8 cellular contexts compared by ENCODE assay signal in the genomic region with DNA sequence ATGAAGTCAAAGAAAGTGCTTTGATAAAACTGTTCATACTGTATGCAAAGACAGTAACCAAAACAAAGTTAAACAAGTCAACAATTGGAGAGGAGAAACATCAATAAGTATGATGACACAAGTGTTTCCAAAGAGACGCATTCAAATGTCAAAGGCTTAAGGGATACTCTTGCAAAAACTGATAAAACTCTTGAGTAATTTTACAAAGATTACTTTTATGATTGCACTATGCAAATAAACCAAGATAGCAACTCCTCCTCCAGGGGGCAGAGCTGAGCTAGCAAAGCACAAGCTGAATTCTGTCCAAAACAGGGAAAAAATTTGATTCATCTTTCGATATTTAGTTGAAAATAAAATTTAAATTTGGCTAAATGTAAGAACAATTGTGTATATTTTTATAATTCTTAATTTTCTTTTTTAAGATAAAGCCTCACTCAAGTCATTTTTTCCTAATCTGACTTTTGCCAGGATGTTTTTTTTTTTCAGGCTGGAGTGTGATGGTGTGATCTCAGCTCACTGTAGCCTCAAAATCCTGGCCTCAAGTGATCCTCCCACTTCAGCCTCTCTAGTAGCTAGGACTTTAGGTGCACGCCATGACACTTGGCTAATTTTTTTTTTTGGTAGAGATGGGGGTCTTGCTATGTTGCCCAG.
A peak's percentile ranks its signal among the peaks of the same experiment; 100 is the strongest.
DNase-seq lines count a peak whose midpoint lies in the region; ATAC-seq, FAIRE-seq and TF ChIP-seq lines count a peak whose summit lies in the region.

No MANE protein-coding gene starts in this region.

- no TSS peak for BruUV-seq in A673 (replicated peaks; lab: Mats Ljungman, UMichigan)

- POLR2A ChIA-PET in A673 (lab: Charles Lee; ENCODE audit: low non-redundant PET): no interaction called here

- FAIRE-seq in bronchial epithelial cell (lab: Jason Lieb, UNC): no peak

- no peak overlapping the region for H3K4me3 ChIP-seq in A673 (ENCODE audit: low read depth, low read length, poor library complexity, severe bottlenecking)
- no peak overlapping the region for H3K4me3 ChIP-seq in GM12865 (ENCODE audit: low read depth, low read length)
- no peak overlapping the region for H3K4me3 ChIP-seq in bronchial epithelial cell (ENCODE audit: low read depth, low read length)
- no peak overlapping the region for H3K4me3 ChIP-seq in lung

- peak; percentile 59 for ATAC-seq in HG03520 (IDR thresholded peaks at IDR 0.05; ENCODE audit: unreplicated experiment)
- ATAC-seq in lung (ENCODE audit: insufficient read depth, low FRiP score): no peak

- H3K27me3 ChIP-seq in A673 (replicated peaks; ENCODE audit: insufficient read depth, low read depth, low read length, poor library complexity) (peaks cover 52% of the 10 kb centered on the region), bronchial epithelial cell (ENCODE audit: control insufficient read depth, insufficient read depth, low read length) (no peaks in the 10 kb centered on the region), lung (ENCODE audit: control insufficient read depth, insufficient read depth) (no peaks in the 10 kb centered on the region)

- DNase-seq in A673 (ENCODE audit: low spot score) (peak; percentile 54), GM12865 (ENCODE audit: low read depth) (peak; percentile 56), T-helper 1 cell (peak in 3 of 5 donors; percentile 13 to 43 (median 27)), bronchial epithelial cell (ENCODE audit: low read depth) (peak; percentile 61), lung (ENCODE audit: low spot score) (peak; percentile 42), stromal cell of bone marrow (ENCODE audit: low read depth) (peak; percentile 23), iPS-NIHi7 (ENCODE audit: extremely low spot score) (no peak)

- TF ChIP-seq CTCF in A673 (conservative IDR thresholded peaks at IDR 0.05; ENCODE audit: low read depth, low read length) (peak; percentile 85), GM12865 (IDR thresholded peaks at IDR 0.05; ENCODE audit: insufficient read depth, low read depth, low read length, missing control alignments) (peak; percentile 62), bronchial epithelial cell (IDR thresholded peaks at IDR 0.05; ENCODE audit: insufficient read depth, low read length, severe bottlenecking) (peak; percentile 70), lung (IDR thresholded peaks at IDR 0.05; ENCODE audit: control extremely low read depth, extremely low read depth) (peak; percentile 1)

- CTCF ChIA-PET in A673 (lab: Charles Lee): interaction anchor here (0.5 to 1.1 kb wide), 6 partner anchors 12 to 1960 kb away, joined by 3 to 6 read pairs (median 3); no protein-coding TSS in a partner anchor

- no peaks in the 10 kb centered on the region for H3K4me1 ChIP-seq in A673 (ENCODE audit: insufficient read depth, low read length, poor library complexity, severe bottlenecking)
- no peaks in the 10 kb centered on the region for H3K4me1 ChIP-seq in lung (ENCODE audit: control insufficient read depth in 2 of 2, insufficient read depth in 2 of 2, low read length in 2 of 2)

- intact Hi-C loops in A673 (cut with micrococcal nuclease; ENCODE audit: unreplicated experiment): loop anchor here (2.0 to 10.0 kb wide), 2 partner anchors 53 to 1061 kb away; no protein-coding TSS in a partner anchor

- H3K36me3 ChIP-seq in A673 (ENCODE audit: insufficient read depth, low read length, poor library complexity, severe bottlenecking) (no peaks in the 10 kb centered on the region), bronchial epithelial cell (ENCODE audit: control insufficient read depth, insufficient read depth, low read length) (no peaks in the 10 kb centered on the region), lung (ENCODE audit: control insufficient read depth in 2 of 2, insufficient read depth in 2 of 2, low read length in 2 of 2) (no peaks in the 10 kb centered on the region)

- H3K9me3 ChIP-seq in A673 (ENCODE audit: low read depth, low read length, poor library complexity, severe bottlenecking) (no peaks in the 10 kb centered on the region), lung (ENCODE audit: control insufficient read depth in 2 of 2, insufficient read depth in 1 of 2, low read length in 1 of 2) (no peaks in the 10 kb centered on the region)

- WGBS in lung, 2 donors: 46 to 59% methylated on average over 3 of the region's 3 CpGs

- H3K27ac ChIP-seq in A673 (ENCODE audit: low read depth, low read length, poor library complexity, severe bottlenecking) (no peak overlapping the region), lung (ENCODE audit: low read depth in 1 of 2, low read length in 1 of 2) (no peak overlapping the region)

Comparison
In these comparisons a context has a peak if more than half of its experiments do, and no peak if none do; other contexts are left out.
1. CTCF ChIP-seq: peak in every context shown above with its lines; median percentile 85 in A673; 70 in bronchial epithelial cell; 62 in GM12865; 1 in lung.